ENCODE assay signal across 21 cellular contexts in the genomic region with DNA sequence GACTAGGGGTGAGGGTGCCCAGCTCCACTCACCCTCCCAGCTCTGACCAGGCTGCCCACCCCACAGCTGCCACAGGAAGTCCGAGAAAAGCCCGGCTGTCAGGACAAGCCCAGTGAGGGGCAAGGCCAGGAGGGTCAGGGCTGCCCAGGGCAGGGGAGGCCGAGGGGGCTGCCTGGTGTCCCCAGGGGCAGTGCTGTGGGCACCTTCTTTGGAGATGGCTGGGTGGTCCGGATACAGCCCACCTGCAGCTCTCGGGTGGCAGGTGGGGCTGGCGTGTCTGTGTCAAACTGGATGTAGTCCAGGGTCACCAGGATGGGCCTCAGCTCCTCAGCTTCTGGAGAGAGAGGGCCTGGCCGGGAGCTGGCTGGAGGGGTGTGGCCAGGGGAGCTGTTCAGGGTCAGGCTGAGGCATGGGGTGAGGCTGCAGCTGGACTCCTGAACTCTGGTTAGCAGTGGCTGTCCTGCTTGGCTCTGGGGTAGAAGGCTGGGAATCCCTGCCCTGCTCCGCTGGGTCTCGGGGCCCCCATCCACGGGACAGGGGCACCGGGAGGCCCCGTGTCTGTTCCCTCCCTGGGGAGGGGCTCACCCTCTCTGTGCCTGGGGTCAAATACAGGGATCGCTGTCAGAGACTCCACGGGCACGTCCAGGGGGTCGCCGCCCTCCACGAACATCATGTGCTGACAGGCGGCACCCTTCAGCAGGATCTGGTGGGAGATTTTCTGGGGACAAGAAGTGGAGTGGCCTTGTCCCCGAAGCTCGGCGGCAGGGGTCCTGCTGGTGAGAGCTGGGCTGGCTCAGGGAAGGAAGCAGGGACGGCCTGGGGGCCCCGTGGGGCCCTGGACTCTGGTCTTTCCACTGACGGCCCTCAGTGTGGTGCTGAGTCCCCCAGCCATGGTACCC. TPM values are rescaled to one million over a fixed set of nuclear protein-coding genes. Genes with fewer than 3 reads are reported as not detected.
DNase-seq lines count a peak whose midpoint lies in the region; ATAC-seq and TF ChIP-seq lines count a peak whose summit lies in the region.
"Had no signal": no experiment of that assay in that cellular context is flagged by ENCODE, and none has a peak within 500 bp of the region (broad histone marks: within the 10 kb centered on the region; RNA-seq: fewer than 3 reads in every experiment).

No MANE protein-coding gene starts in this region.

- H3K36me3 ChIP-seq in BLaER1: no peaks in the 10 kb centered on the region
- no peaks in the 10 kb centered on the region for H3K36me3 ChIP-seq in RWPE2 (ENCODE audit: low read depth)
- no peaks in the 10 kb centered on the region for H3K36me3 ChIP-seq in right lobe of liver
- H3K36me3 ChIP-seq: vagina had no signal

- DNase-seq in RWPE2 (ENCODE audit: low spot score): peak; percentile 63
- DNase-seq in right lobe of liver: peak; percentile 69 to 85 (median 84)
- no peak for DNase-seq in middle frontal gyrus (ENCODE audit: extremely low spot score, low spot score)
- no peak for DNase-seq in stimulated activated effector memory CD8-positive, alpha-beta T cell treated with anti-CD3 and anti-CD28 coated beads, Interleukin-12 subunit alpha, Interleukin-12 subunit beta, amount 100 ng/mL, for 72 hours (ENCODE audit: low spot score in 2 of 2)
- no peak for DNase-seq in NCI-H345 (lab: John Stamatoyannopoulos, UW)
- DNase-seq: activated CD4-positive, alpha-beta T cell treated with anti-CD3 and anti-CD28 coated beads for 4 hours; cerebellar nuclear complex; effector CD8-positive, alpha-beta T cell; EL; kidney glomerular epithelial cell; NCI-H1694 treated with DMSO at 0.1 percent for 48 hours; NCI-H748 treated with DMSO at 0.1 percent for 48 hours; stimulated activated CD4-positive, alpha-beta T cell treated with anti-CD3 and anti-CD28 coated beads, Interleukin-15, amount 100 ng/mL, for 24 hours had no signal

- peak overlapping the region; percentile 64 for H3K4me2 ChIP-seq in BLaER1

- H3K27me3 ChIP-seq in BLaER1: peaks cover 2% of the 10 kb centered on the region; the same call in 1 of the 2 replicates
- no peaks in the 10 kb centered on the region for H3K27me3 ChIP-seq in RWPE2 (ENCODE audit: insufficient read depth, poor library complexity, severe bottlenecking)
- no peaks in the 10 kb centered on the region for H3K27me3 ChIP-seq in right lobe of liver
- H3K27me3 ChIP-seq: vagina had no signal

- H3K27ac ChIP-seq in BLaER1 (peak overlapping the region; percentile 51), RWPE2 (ENCODE audit: poor library complexity, severe bottlenecking) (no peak overlapping the region), right lobe of liver (no peak overlapping the region)
- H3K27ac ChIP-seq: vagina had no signal

- H3K4me3 ChIP-seq in BLaER1 (no peak overlapping the region), RWPE2 (ENCODE audit: severe bottlenecking) (no peak overlapping the region), right lobe of liver (no peak overlapping the region)
- H3K4me3 ChIP-seq: vagina had no signal

- H3K4me1 ChIP-seq in BLaER1 (peaks cover 92% of the 10 kb centered on the region), RWPE2 (ENCODE audit: insufficient read depth, poor library complexity, severe bottlenecking) (no peaks in the 10 kb centered on the region), right lobe of liver (peaks cover 0 to 23% (median 10%) of the 10 kb centered on the region in 4 donors)

- no CpG with 5 or more reads among the region's 25 CpGs for WGBS in right lobe of liver (ENCODE audit: insufficient coverage, low coverage, low lambda C conversion rate, missing lambda C conversion rate)

- no peak for ATAC-seq in RWPE2 (ENCODE audit: low read depth)
- ATAC-seq in right lobe of liver: peak; percentile 20 to 37 (median 32)
- no peak for ATAC-seq in stimulated activated effector memory CD8-positive, alpha-beta T cell treated with anti-CD3 and anti-CD28 coated beads, Interleukin-12 subunit alpha, Interleukin-12 subunit beta, amount 100 ng/mL, for 72 hours
- ATAC-seq: activated naive CD4-positive, alpha-beta T cell treated with anti-CD3 and anti-CD28 coated beads, Interleukin-2, amount 50 U/mL, for 72 hours; esophagus mucosa; HCT116 had no signal

- intact Hi-C loops in right lobe of liver (cut with DNase I): no loop called here

- H3K4me1 Mint-ChIP-seq in stimulated activated effector memory CD8-positive, alpha-beta T cell treated with anti-CD3 and anti-CD28 coated beads, Interleukin-12 subunit alpha, Interleukin-12 subunit beta, amount 100 ng/mL, for 72 hours: peaks cover 2% of the 10 kb centered on the region

- H3K9me3 Mint-ChIP-seq in stimulated activated effector memory CD8-positive, alpha-beta T cell treated with anti-CD3 and anti-CD28 coated beads, Interleukin-12 subunit alpha, Interleukin-12 subunit beta, amount 100 ng/mL, for 72 hours: no peaks in the 10 kb centered on the region
- H3K9me3 Mint-ChIP-seq: activated naive CD4-positive, alpha-beta T cell treated with anti-CD3 and anti-CD28 coated beads, Interleukin-2, amount 50 U/mL, for 72 hours; neural crest cell had no signal

- H3K36me3 Mint-ChIP-seq in stimulated activated effector memory CD8-positive, alpha-beta T cell treated with anti-CD3 and anti-CD28 coated beads, Interleukin-12 subunit alpha, Interleukin-12 subunit beta, amount 100 ng/mL, for 72 hours: no peaks in the 10 kb centered on the region
- H3K36me3 Mint-ChIP-seq: activated naive CD4-positive, alpha-beta T cell treated with anti-CD3 and anti-CD28 coated beads, Interleukin-2, amount 50 U/mL, for 72 hours had no signal

- no peak overlapping the region for H3K27ac Mint-ChIP-seq in stimulated activated effector memory CD8-positive, alpha-beta T cell treated with anti-CD3 and anti-CD28 coated beads, Interleukin-12 subunit alpha, Interleukin-12 subunit beta, amount 100 ng/mL, for 72 hours
- H3K27ac Mint-ChIP-seq: activated naive CD4-positive, alpha-beta T cell treated with anti-CD3 and anti-CD28 coated beads, Interleukin-2, amount 50 U/mL, for 72 hours had no signal

- no peak overlapping the region for H3K4me3 Mint-ChIP-seq in stimulated activated effector memory CD8-positive, alpha-beta T cell treated with anti-CD3 and anti-CD28 coated beads, Interleukin-12 subunit alpha, Interleukin-12 subunit beta, amount 100 ng/mL, for 72 hours
- H3K4me3 Mint-ChIP-seq: neural crest cell had no signal

- 0 out of 2 replicates have a peak overlapping the region, but pooled peaks have one; percentile 24 for H3K9ac ChIP-seq in BLaER1

- TF ChIP-seq CTCF in RWPE2 (IDR thresholded peaks at IDR 0.05; ENCODE audit: poor library complexity, severe bottlenecking) (no peak), right lobe of liver (IDR thresholded peaks at IDR 0.05) (no peak)

- no peaks in the 10 kb centered on the region for H3K9me3 ChIP-seq in BLaER1
- no peaks in the 10 kb centered on the region for H3K9me3 ChIP-seq in RWPE2 (ENCODE audit: severe bottlenecking)
- H3K9me3 ChIP-seq in right lobe of liver: no peaks in the 10 kb centered on the region
- H3K9me3 ChIP-seq: vagina had no signal

- no peaks in the 10 kb centered on the region for H4K20me1 ChIP-seq in BLaER1

- no peak for TF ChIP-seq POLR2A in right lobe of liver (IDR thresholded peaks at IDR 0.05)

RNA-seq across cellular contexts. Expression of a gene that starts 4.0 kb away (rescaled TPM):
- 10 to 100 TPM in 1 of 6 experiments, 1 to 10 TPM in 5; 2.3 to 13.2 (median 6.0) TPM for total RNA-seq in right lobe of liver

RNA-seq across cellular contexts. Expression of a gene that starts 8.0 kb away (rescaled TPM):
- 1 to 10 TPM in 1 of 6 experiments, under 1 TPM in 3, not detected in 2; 0.44 to 1.4 (median 0.58) TPM for total RNA-seq in right lobe of liver
- total RNA-seq: frontal cortex, mononuclear cell had no signal

RNA-seq across cellular contexts. Expression of a gene that starts 32.1 kb away (rescaled TPM):
- total RNA-seq in right lobe of liver: 100 to 1,000 TPM in 4 of 6 experiments, 10 to 100 TPM in 2; 85.9 to 147 (median 104) TPM

Comparison
In these comparisons a context has a peak if more than half of its experiments do, and no peak if none do; other contexts are left out.
1. ATAC-seq: peak in right lobe of liver (4 of 4); none in RWPE2 (single experiment) and stimulated activated effector memory CD8-positive, alpha-beta T cell treated with anti-CD3 and anti-CD28 coated beads, Interleukin-12 subunit alpha, Interleukin-12 subunit beta, amount 100 ng/mL, for 72 hours (single experiment).
2. DNase-seq: peak in RWPE2 (single experiment) and right lobe of liver (3 of 3); none in middle frontal gyrus (single experiment), stimulated activated effector memory CD8-positive, alpha-beta T cell treated with anti-CD3 and anti-CD28 coated beads, Interleukin-12 subunit alpha, Interleukin-12 subunit beta, amount 100 ng/mL, for 72 hours (0 of 2) and NCI-H345 (single experiment).